ENCODE assay signal across 1 cellular context in the genomic region with DNA sequence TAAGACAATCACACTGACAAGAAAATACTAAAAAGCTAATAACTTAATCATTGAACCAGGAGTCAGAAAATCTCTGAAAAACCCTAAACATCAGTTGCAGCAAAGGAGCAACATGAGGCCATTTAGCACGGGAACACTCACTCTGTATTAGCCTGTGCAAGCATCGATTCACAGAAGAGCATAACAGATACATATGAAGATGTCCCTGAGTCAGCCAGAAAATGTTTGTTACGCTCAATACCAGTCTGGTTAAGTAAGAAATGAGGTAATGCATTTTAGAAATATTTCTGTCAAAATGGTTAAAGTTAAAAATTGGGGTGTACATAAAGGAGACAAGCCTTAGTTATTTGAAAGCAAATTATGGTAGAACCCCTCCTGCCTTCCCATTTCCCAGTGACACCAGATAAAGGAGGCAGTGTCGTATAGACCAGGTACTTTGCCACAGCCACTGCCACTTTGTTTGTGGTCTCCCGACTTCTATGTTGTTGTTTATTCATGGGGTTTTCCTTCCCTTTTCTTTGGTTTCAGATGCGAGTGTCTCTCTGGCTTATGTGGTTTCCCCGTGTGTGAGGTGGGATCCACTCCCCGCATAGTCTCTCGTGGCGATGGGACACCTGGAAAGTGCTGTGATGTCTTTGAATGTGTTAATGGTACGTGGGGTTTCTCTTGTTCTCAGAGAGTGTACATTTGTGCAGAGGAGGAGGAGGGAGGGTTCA.
A peak's percentile ranks its signal among the peaks of the same experiment; 100 is the strongest.
TF ChIP-seq lines count a peak whose summit lies in the region.

No MANE protein-coding gene starts in this region.

TF ChIP-seq in endothelial cell of umbilical vein, 7 proteins besides CTCF, POLR2A, EP300 and RAD21 (continued from another document):
- TF ChIP-seq POLR2AphosphoS5 (IDR thresholded peaks at IDR 0.05; ENCODE audit: insufficient read depth, low read depth, low read length) = peak; percentile 42
TF ChIP-seq in endothelial cell of umbilical vein: peak in this region for 1.
